Comparison of ENCODE assay signal across 1 cellular context in the genomic region with DNA sequence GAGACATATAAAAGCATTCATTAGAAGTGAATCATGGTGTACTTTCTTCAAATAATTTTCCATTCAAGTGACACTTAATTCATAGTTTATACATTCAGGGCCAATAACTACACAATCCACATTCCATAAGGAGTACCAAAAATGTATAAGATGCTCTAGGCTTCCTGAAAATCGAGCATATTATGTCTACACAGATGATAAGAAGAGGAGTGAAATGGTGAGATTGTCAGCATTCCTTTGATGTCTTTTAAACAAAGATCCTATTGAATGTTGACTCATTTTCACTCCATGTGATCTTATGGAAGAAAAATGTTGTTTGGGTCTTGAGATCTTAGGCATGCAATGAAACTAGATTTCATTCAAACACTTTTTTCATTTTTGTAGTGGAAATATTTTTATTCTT.
TF ChIP-seq lines count a peak whose summit lies in the region.

No MANE protein-coding gene starts in this region.

TF ChIP-seq in HepG2, 621 proteins besides CTCF, POLR2A, EP300 and RAD21 (continued from another document):
- TF ChIP-seq CBFB (CRISPR knock-in tag; IDR thresholded peaks at IDR 0.05): no peak
- no peak for TF ChIP-seq ZNF101 (CRISPR knock-in tag; IDR thresholded peaks at IDR 0.05; ENCODE audit: borderline replicate concordance, low read depth)
- no peak for TF ChIP-seq ZBTB4 (CRISPR knock-in tag; IDR thresholded peaks at IDR 0.05; ENCODE audit: borderline replicate concordance)
- no peak for TF ChIP-seq MAF1 (CRISPR knock-in tag; IDR thresholded peaks at IDR 0.05; ENCODE audit: borderline replicate concordance)
- TF ChIP-seq FOXA3 (CRISPR knock-in tag; IDR thresholded peaks at IDR 0.05): no peak
- no peak for TF ChIP-seq MLX (CRISPR knock-in tag; IDR thresholded peaks at IDR 0.05)
- no peak for TF ChIP-seq MEF2D (CRISPR knock-in tag; IDR thresholded peaks at IDR 0.05)
- TF ChIP-seq ZSCAN29 (CRISPR knock-in tag; conservative IDR thresholded peaks at IDR 0.05): no peak
